In genomic region chr7:50542132-50542531, GRCh38 we compare ENCODE assay signal across 21 cellular contexts. TPM values are rescaled to one million over a fixed set of nuclear protein-coding genes. Genes with fewer than 3 reads are reported as not detected.
A peak's percentile ranks its signal among the peaks of the same experiment; 100 is the strongest.
DNase-seq lines count a peak whose midpoint lies in the region; ATAC-seq and TF ChIP-seq lines count a peak whose summit lies in the region.
"Had no signal": no experiment of that assay in that cellular context is flagged by ENCODE, and none has a peak within 500 bp of the region (broad histone marks: within the 10 kb centered on the region; RNA-seq: fewer than 3 reads in every experiment).

No MANE protein-coding gene starts in this region.

- H4K20me1 ChIP-seq in GM23338 (replicated peaks; ENCODE audit: insufficient read depth) = no peaks in the 10 kb centered on the region

- 92 to 97% methylated on average over 4 to 11 of the region's 11 CpGs for WGBS in endodermal cell (ENCODE audit: insufficient coverage in 1 of 2, insufficient read length in 1 of 2), 2 experiments
- WGBS in mesenchymal stem cell = 87% methylated on average over 10 of the region's 11 CpGs

- H3K9me3 ChIP-seq in endodermal cell (ENCODE audit: control insufficient read depth, low read length) (no peaks in the 10 kb centered on the region), mesenchymal stem cell (ENCODE audit: control insufficient read depth, low read length) (no peaks in the 10 kb centered on the region)
- H3K9me3 ChIP-seq: BE2C had no signal

- peak; percentile 43; the same call in 2 of the 3 replicates for ATAC-seq in GM23338
- ATAC-seq in Right ventricle myocardium superior (ENCODE audit: poor library complexity) = no peak

- H3K23ac ChIP-seq in mesenchymal stem cell (ENCODE audit: low read length in 2 of 2) = no peak overlapping the region

- H3K14ac ChIP-seq in mesenchymal stem cell (ENCODE audit: low read length in 2 of 2) = no peak overlapping the region

- H2BK15ac ChIP-seq in mesenchymal stem cell (ENCODE audit: low read depth, poor library complexity, severe bottlenecking) = no peak overlapping the region

- no peak overlapping the region for H2BK5ac ChIP-seq in mesenchymal stem cell (ENCODE audit: low read depth, low read length, poor library complexity, severe bottlenecking)

- H3K9me3 Mint-ChIP-seq in GM23338 (no peaks in the 10 kb centered on the region), endodermal cell (no peaks in the 10 kb centered on the region), nephron progenitor cell (no peaks in the 10 kb centered on the region)
- H3K9me3 Mint-ChIP-seq: CD4-positive, CD25-positive, alpha-beta regulatory T cell; CD8-positive, alpha-beta memory T cell had no signal

- H4K91ac ChIP-seq in mesenchymal stem cell (ENCODE audit: low read length) = no peak overlapping the region

- H3K4me3 Mint-ChIP-seq in GM23338 = no peak overlapping the region
- no peak overlapping the region for H3K4me3 Mint-ChIP-seq in endodermal cell
- H3K4me3 Mint-ChIP-seq in nephron progenitor cell = no peak overlapping the region
- H3K4me3 Mint-ChIP-seq: CD4-positive, CD25-positive, alpha-beta regulatory T cell; CD8-positive, alpha-beta memory T cell had no signal

- intact Hi-C loops in Right ventricle myocardium superior (cut with DNase I) = no loop called here

- H3K36me3 ChIP-seq in GM23338 (ENCODE audit: insufficient read depth) (no peaks in the 10 kb centered on the region), endodermal cell (ENCODE audit: control insufficient read depth, insufficient read depth, low read length) (no peaks in the 10 kb centered on the region), mesenchymal stem cell (ENCODE audit: control insufficient read depth in 1 of 2, insufficient read depth in 2 of 2, low read depth in 1 of 2, low read length in 2 of 2) (no peaks in the 10 kb centered on the region)

- no peak for DNase-seq in GM23338 (ENCODE audit: low spot score)
- peak; percentile 42 for DNase-seq in endodermal cell
- no peak for DNase-seq in nephron progenitor cell
- DNase-seq in NCI-H1436 (lab: John Stamatoyannopoulos, UW) = no peak
- no peak for DNase-seq in Right ventricle myocardium superior
- DNase-seq in mesenchymal stem cell = no peak
- no peak for DNase-seq in NCI-H1694 (lab: John Stamatoyannopoulos, UW)
- DNase-seq: 8988T; BE2C; C1 segment of cervical spinal cord; CD4-positive, CD25-positive, alpha-beta regulatory T cell; CD8-positive, alpha-beta memory T cell; COR-L47; DMS 273 treated with DMSO at 0.1 percent for 48 hours; DMS53; HCEC 1CT; IMR-90 had no signal

- no peak overlapping the region for H3K18ac ChIP-seq in mesenchymal stem cell (ENCODE audit: low read depth in 1 of 2, low read length in 2 of 2)

- H2AFZ ChIP-seq in GM23338 (peak overlapping the region; percentile 86), mesenchymal stem cell (ENCODE audit: low read depth, low read length) (no peak overlapping the region)

- H3K4me3 ChIP-seq in GM23338 (no peak overlapping the region), endodermal cell (ENCODE audit: low read length) (no peak overlapping the region), mesenchymal stem cell (ENCODE audit: insufficient read depth in 1 of 2, low read depth in 1 of 2, low read length in 2 of 2) (no peak overlapping the region)

- no peak for TF ChIP-seq CTCF in GM23338 (conservative IDR thresholded peaks at IDR 0.05; ENCODE audit: low read depth in 2 of 2)
- no peak for TF ChIP-seq CTCF in VCaP (conservative IDR thresholded peaks at IDR 0.05)
- TF ChIP-seq CTCF in endodermal cell (conservative IDR thresholded peaks at IDR 0.05) = no peak
- no peak for TF ChIP-seq CTCF in nephron progenitor cell (IDR thresholded peaks at IDR 0.05)

- no peak overlapping the region for H3K27ac ChIP-seq in GM23338 (ENCODE audit: low read depth)
- peak overlapping the region; percentile 53 for H3K27ac ChIP-seq in VCaP
- H3K27ac ChIP-seq in endodermal cell (ENCODE audit: low read depth, low read length) = no peak overlapping the region
- H3K27ac ChIP-seq in mesenchymal stem cell (ENCODE audit: low read length, poor library complexity, severe bottlenecking) = no peak overlapping the region
- H3K27ac ChIP-seq: HL-60 had no signal

- H3K27me3 Mint-ChIP-seq in GM23338 (ENCODE audit: insufficient read depth, low read depth, poor library complexity) (peaks cover 1% of the 10 kb centered on the region), endodermal cell (ENCODE audit: insufficient read depth) (peaks cover 1% of the 10 kb centered on the region), nephron progenitor cell (ENCODE audit: low read depth, poor library complexity) (peaks cover 9% of the 10 kb centered on the region)
- H3K27me3 Mint-ChIP-seq: CD4-positive, CD25-positive, alpha-beta regulatory T cell; CD8-positive, alpha-beta memory T cell had no signal

- no peaks in the 10 kb centered on the region for H3K9me2 ChIP-seq in GM23338 (ENCODE audit: insufficient read depth)

- no peak overlapping the region for H3K4ac ChIP-seq in mesenchymal stem cell (ENCODE audit: low read depth in 1 of 2, low read length in 2 of 2)

- H3K79me2 ChIP-seq in GM23338 (replicated peaks; ENCODE audit: insufficient read depth) = no peaks in the 10 kb centered on the region

- H3K9ac ChIP-seq in endodermal cell (ENCODE audit: extremely low read depth, low read length, poor library complexity, severe bottlenecking) (no peak overlapping the region), mesenchymal stem cell (ENCODE audit: low read length) (no peak overlapping the region)

- H3K27ac Mint-ChIP-seq in GM23338 = no peak overlapping the region
- H3K27ac Mint-ChIP-seq in endodermal cell = no peak overlapping the region
- H3K27ac Mint-ChIP-seq in nephron progenitor cell = peak overlapping the region; percentile 79

- no peaks in the 10 kb centered on the region for H3K4me1 Mint-ChIP-seq in GM23338
- no peaks in the 10 kb centered on the region for H3K4me1 Mint-ChIP-seq in endodermal cell
- H3K4me1 Mint-ChIP-seq in nephron progenitor cell = peaks cover 19% of the 10 kb centered on the region
- H3K4me1 Mint-ChIP-seq: CD8-positive, alpha-beta memory T cell had no signal

- H2AK5ac ChIP-seq in mesenchymal stem cell (ENCODE audit: low read length, severe bottlenecking) = no peak overlapping the region

- H3K4me1 ChIP-seq in GM23338 (ENCODE audit: insufficient read depth) (no peaks in the 10 kb centered on the region), endodermal cell (ENCODE audit: control insufficient read depth, insufficient read depth, low read length) (no peaks in the 10 kb centered on the region), mesenchymal stem cell (ENCODE audit: control insufficient read depth, insufficient read depth, low read depth, low read length) (no peaks in the 10 kb centered on the region)

- H3K36me3 Mint-ChIP-seq in GM23338 (ENCODE audit: low read depth) (no peaks in the 10 kb centered on the region), endodermal cell (ENCODE audit: low read depth) (no peaks in the 10 kb centered on the region), nephron progenitor cell (ENCODE audit: low read depth) (no peaks in the 10 kb centered on the region)
- H3K36me3 Mint-ChIP-seq: CD4-positive, CD25-positive, alpha-beta regulatory T cell; CD8-positive, alpha-beta memory T cell had no signal

- H3K79me1 ChIP-seq in mesenchymal stem cell (replicated peaks; ENCODE audit: low read length, poor library complexity, severe bottlenecking) = no peaks in the 10 kb centered on the region

- H2BK120ac ChIP-seq in mesenchymal stem cell (ENCODE audit: low read depth, low read length) = no peak overlapping the region

- H3K4me2 ChIP-seq in GM23338 (no peak overlapping the region), mesenchymal stem cell (ENCODE audit: low read length, poor library complexity, severe bottlenecking) (no peak overlapping the region)

- H3K27me3 ChIP-seq in GM23338 (ENCODE audit: insufficient read depth) (no peaks in the 10 kb centered on the region), endodermal cell (ENCODE audit: control insufficient read depth, insufficient read depth, low read length, poor library complexity, severe bottlenecking) (no peaks in the 10 kb centered on the region), mesenchymal stem cell (ENCODE audit: control insufficient read depth in 1 of 2, insufficient read depth in 1 of 2, low read length in 2 of 2) (peaks cover 24 to 31% of the 10 kb centered on the region in 2 experiments)
- H3K27me3 ChIP-seq: BE2C had no signal

- H4K8ac ChIP-seq in mesenchymal stem cell (ENCODE audit: low read length) = no peak overlapping the region

- no peak overlapping the region for H2BK12ac ChIP-seq in mesenchymal stem cell (ENCODE audit: low read length in 2 of 2)

- no peaks in the 10 kb centered on the region for H3F3A ChIP-seq in GM23338 (replicated peaks; ENCODE audit: low read depth)

TF ChIP-seq in GM23338, 12 proteins besides CTCF, POLR2A, EP300 and RAD21:
- TF ChIP-seq JUNB (IDR thresholded peaks at IDR 0.05; ENCODE audit: unreplicated experiment) = no peak
- no peak for TF ChIP-seq ZNF114 (CRISPR knock-in tag; IDR thresholded peaks at IDR 0.05)
- no peak for TF ChIP-seq ZNF331 (CRISPR knock-in tag; IDR thresholded peaks at IDR 0.05; ENCODE audit: low read depth)
TF ChIP-seq in GM23338: peak in this region for 0.

RNA-seq across cellular contexts. Expression of gene DDC, which starts 23.1 kb away (rescaled TPM):
- not detected in 2 replicates for total RNA-seq in GM23338 (2014; rRNA removed; shearing (Covaris generic))
- not detected in 2 replicates for polyA plus RNA-seq in GM23338 (2016; fragmentation: Nextera tagmentation; extraction: Ambion mirVana)
- total RNA-seq in endodermal cell = 1 to 10 TPM; 1.1 TPM
- 2.1 TPM for polyA plus RNA-seq in endodermal cell (2013, experiment 1 of 2)
- polyA plus RNA-seq in endodermal cell (2013, experiment 2 of 2) = 1.4 TPM
- total RNA-seq in Right ventricle myocardium superior = not detected
- not detected for polyA plus RNA-seq in mesenchymal stem cell (2013, experiment 1 of 2)
- polyA plus RNA-seq in mesenchymal stem cell (2013, experiment 2 of 2) = not detected
- total RNA-seq: A673; CD4-positive, CD25-positive, alpha-beta regulatory T cell; CD8-positive, alpha-beta memory T cell; HT1080; IMR-90 had no signal
- polyA plus RNA-seq: CD4-positive, CD25-positive, alpha-beta regulatory T cell; CD8-positive, alpha-beta memory T cell; IMR-90 had no signal
